ENCODE assay signal across 12 cellular contexts in the genomic region with DNA sequence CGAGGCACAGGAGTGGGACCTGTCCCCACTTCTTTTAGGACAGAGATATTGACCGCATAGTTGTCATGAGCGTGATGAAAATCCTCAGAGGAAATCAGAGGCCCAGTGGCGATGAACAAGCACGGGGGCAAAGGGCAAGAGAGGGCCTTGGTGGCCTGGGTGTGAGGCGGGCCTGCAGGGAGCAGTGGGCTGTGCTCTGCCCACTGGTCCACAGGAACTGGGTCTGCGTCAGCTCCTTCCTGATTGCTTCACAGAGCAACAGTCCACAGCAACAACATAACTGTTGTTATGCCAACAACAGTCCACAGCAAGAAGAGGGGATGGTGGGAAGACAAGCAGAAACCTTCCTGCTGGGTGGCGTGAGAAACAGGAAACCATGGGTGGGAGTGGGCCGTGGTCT.
DNase-seq lines count a peak whose midpoint lies in the region; ATAC-seq and TF ChIP-seq lines count a peak whose summit lies in the region.
"Had no signal": no experiment of that assay in that cellular context is flagged by ENCODE, and none has a peak within 500 bp of the region (broad histone marks: within the 10 kb centered on the region; RNA-seq: fewer than 3 reads in every experiment).

No MANE protein-coding gene starts in this region.

- peaks cover 41% of the 10 kb centered on the region for H3K36me3 ChIP-seq in neutrophil

- POLR2A ChIA-PET in WTC11 (lab: Charles Lee): no interaction called here

- DNase-seq in ELR (ENCODE audit: low read depth): peak; percentile 34
- DNase-seq in WTC11 (ENCODE audit: low spot score): no peak
- peak; percentile 83 for DNase-seq in glomerular endothelial cell (ENCODE audit: extremely low read depth, low read depth, low spot score)
- DNase-seq in posterior vena cava (ENCODE audit: low spot score): no peak
- DNase-seq in activated CD8-positive, alpha-beta memory T cell treated with anti-CD3 and anti-CD28 coated beads, Interleukin-2, amount 50 U/mL, for 4 hours: no peak
- DNase-seq: cerebellar nuclear complex; DMS153; NCI-H187; NK-92 treated with Interleukin-12 subunit alpha and Interleukin-12 subunit beta, amount 100 ng/mL, for 24 hours had no signal

- peaks cover 5% of the 10 kb centered on the region for H3K4me1 Mint-ChIP-seq in WTC11

- TF ChIP-seq CTCF in WTC11 (IDR thresholded peaks at IDR 0.05): no peak
- TF ChIP-seq CTCF in neutrophil (IDR thresholded peaks at IDR 0.05): no peak

- H3K27me3 ChIP-seq in neutrophil: no peaks in the 10 kb centered on the region

- no peaks in the 10 kb centered on the region for H3K9me3 ChIP-seq in neutrophil

- no peak overlapping the region for H3K4me3 ChIP-seq in neutrophil (ENCODE audit: low read depth in 1 of 2, low read length in 1 of 2)

- no peaks in the 10 kb centered on the region for H3K27me3 Mint-ChIP-seq in WTC11 (ENCODE audit: low read depth)

- H3K27ac ChIP-seq in neutrophil: peak overlapping the region; percentile 79

- H3K4me1 ChIP-seq in neutrophil (ENCODE audit: control insufficient read depth in 1 of 2, insufficient read depth in 1 of 2, low read depth in 1 of 2, low read length in 1 of 2): peaks cover 15 to 22% of the 10 kb centered on the region in 2 experiments

- no peaks in the 10 kb centered on the region for H3K9me3 Mint-ChIP-seq in WTC11
- H3K9me3 Mint-ChIP-seq: T-helper 2 cell treated with Interferon-gamma antibody and Interleukin-4, amounts not matched to agents 5 μg/mL and 100 μg/mL, for 36 hours had no signal

- CTCF ChIA-PET in WTC11 (lab: Charles Lee): no interaction called here

- H3K4me3 Mint-ChIP-seq in WTC11: no peak overlapping the region
- H3K4me3 Mint-ChIP-seq: T-helper 2 cell treated with Interferon-gamma antibody and Interleukin-4, amounts not matched to agents 5 μg/mL and 100 μg/mL, for 36 hours had no signal

- ATAC-seq in WTC11 (no peak), HG03354 (IDR thresholded peaks at IDR 0.05; ENCODE audit: poor library complexity, severe bottlenecking, unreplicated experiment) (no peak)

- 0 out of 2 replicates have a peak overlapping the region, but pooled peaks have one; percentile 2 for H3K27ac Mint-ChIP-seq in WTC11
- H3K27ac Mint-ChIP-seq: T-helper 2 cell treated with Interferon-gamma antibody and Interleukin-4, amounts not matched to agents 5 μg/mL and 100 μg/mL, for 36 hours had no signal

- H3K36me3 Mint-ChIP-seq in WTC11: no peaks in the 10 kb centered on the region

- intact Hi-C loops in posterior vena cava (cut with DNase I): no loop called here

TF ChIP-seq in WTC11, 78 proteins besides CTCF, POLR2A, EP300 and RAD21:
- TF ChIP-seq, protein P1, sequence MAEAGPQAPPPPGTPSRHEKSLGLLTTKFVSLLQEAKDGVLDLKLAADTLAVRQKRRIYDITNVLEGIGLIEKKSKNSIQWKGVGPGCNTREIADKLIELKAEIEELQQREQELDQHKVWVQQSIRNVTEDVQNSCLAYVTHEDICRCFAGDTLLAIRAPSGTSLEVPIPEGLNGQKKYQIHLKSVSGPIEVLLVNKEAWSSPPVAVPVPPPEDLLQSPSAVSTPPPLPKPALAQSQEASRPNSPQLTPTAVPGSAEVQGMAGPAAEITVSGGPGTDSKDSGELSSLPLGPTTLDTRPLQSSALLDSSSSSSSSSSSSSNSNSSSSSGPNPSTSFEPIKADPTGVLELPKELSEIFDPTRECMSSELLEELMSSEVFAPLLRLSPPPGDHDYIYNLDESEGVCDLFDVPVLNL (CRISPR knock-in tag; IDR thresholded peaks at IDR 0.05; ENCODE audit: borderline replicate concordance, low read depth): no peak
- TF ChIP-seq, protein P2, sequence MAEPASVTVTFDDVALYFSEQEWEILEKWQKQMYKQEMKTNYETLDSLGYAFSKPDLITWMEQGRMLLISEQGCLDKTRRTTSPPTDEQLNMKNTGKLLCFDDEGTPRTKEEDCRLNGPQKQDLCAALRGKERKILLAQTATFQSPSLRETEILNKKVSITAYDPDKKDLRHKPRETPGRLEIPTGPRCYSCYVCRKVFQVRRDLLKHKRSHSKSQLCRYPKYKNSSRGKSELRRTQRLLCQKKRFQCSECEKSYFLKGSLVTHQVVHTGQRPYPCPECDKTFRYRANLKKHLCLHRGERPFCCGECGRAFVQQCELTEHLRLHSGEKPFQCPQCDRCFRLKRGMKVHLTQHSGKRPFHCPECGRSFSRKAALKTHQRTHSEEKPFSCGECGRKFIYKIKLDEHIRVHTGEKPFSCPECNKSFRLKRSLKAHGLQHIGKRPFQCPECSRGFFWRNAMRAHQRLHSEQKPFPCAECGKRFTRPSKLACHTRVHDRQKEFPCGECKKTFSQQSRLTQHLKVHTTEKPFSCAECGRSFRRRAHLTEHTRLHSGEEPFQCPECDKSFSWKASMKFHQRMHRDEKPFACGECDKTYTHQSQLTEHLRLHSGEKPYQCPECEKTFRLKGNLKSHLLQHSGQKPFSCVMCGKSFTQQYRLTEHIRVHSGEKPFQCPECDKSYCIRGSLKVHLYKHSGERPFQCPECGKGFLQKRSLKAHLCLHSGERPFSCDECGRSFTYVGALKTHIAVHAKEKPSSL (CRISPR knock-in tag; conservative IDR thresholded peaks at IDR 0.05): no peak
- TF ChIP-seq NFATC4 (CRISPR knock-in tag; IDR thresholded peaks at IDR 0.05) (no peak), ESRRA (CRISPR knock-in tag; IDR thresholded peaks at IDR 0.05; ENCODE audit: borderline replicate concordance) (no peak), HMGA2 (CRISPR knock-in tag; IDR thresholded peaks at IDR 0.05) (no peak), GRHL2 (CRISPR knock-in tag; IDR thresholded peaks at IDR 0.05; ENCODE audit: insufficient replicate concordance, severe bottlenecking) (no peak), ETV6 (CRISPR knock-in tag; IDR thresholded peaks at IDR 0.05) (no peak)

Comparison
In these comparisons a context has a peak if more than half of its experiments do, and no peak if none do; other contexts are left out.
1. DNase-seq: peak in ELR (single experiment) and glomerular endothelial cell (single experiment); none in WTC11 (single experiment), posterior vena cava (single experiment) and activated CD8-positive, alpha-beta memory T cell treated with anti-CD3 and anti-CD28 coated beads, Interleukin-2, amount 50 U/mL, for 4 hours (single experiment).